In the genomic region with DNA sequence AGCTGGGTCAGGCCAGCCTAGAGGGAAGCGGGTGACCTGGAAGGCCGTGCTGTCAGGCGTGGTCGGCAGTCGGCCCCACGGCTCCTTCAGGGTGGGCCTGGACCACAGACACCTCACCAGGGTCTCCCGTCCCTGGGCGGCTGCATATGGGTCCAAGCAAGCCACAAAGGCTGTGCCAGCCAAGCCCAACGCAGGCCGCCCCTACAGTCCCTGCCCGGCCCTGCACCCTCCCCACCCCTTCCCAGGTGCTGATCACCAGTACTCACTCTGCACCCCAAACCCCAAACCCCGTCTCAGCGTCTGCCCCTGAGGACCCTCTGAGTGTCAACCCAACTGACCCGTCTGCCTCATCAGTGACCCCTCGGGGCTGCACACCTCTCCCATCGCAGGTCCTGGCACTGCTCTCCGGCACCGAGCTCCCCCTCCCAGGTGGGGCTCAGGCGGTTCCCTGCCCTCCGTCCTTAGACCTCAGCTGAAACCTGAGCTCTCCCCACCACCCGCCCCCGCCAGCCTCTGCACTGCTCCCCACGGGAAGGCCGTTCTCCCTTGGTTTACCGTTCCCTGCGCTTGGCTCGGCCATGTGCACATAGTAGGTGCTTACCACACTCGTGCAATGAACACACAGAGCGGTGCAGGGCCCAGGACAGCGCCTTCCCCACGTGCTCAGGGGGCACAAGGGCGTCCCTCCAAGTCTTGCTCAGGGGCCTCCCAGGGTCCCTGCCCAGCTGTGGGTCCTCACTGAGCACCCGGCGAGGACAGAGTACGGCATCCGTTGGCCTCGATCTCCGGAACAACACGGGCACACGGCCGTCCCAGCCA, we compare ENCODE assay signal across 1 cellular context.
TF ChIP-seq lines count a peak whose summit lies in the region.

No MANE protein-coding gene starts in this region.

TF ChIP-seq in K562, 482 proteins besides CTCF, POLR2A, EP300 and RAD21 (continues in another document):
- TF ChIP-seq ZNF12 (CRISPR knock-in tag; IDR thresholded peaks at IDR 0.05) (0 out of 2 replicates have a peak, but pooled peaks have one; percentile 11), ZNF76 (CRISPR knock-in tag; IDR thresholded peaks at IDR 0.05; ENCODE audit: borderline replicate concordance) (no peak), BRF1 (IDR thresholded peaks at IDR 0.05; ENCODE audit: borderline replicate concordance, extremely low read depth, insufficient read length) (no peak), ZNF830 (CRISPR knock-in tag; IDR thresholded peaks at IDR 0.05) (no peak), NUFIP1 (IDR thresholded peaks at IDR 0.05; ENCODE audit: partially characterized antibody) (no peak), NR2F6 (CRISPR knock-in tag; IDR thresholded peaks at IDR 0.05) (no peak), ZNF274 (IDR thresholded peaks at IDR 0.05; ENCODE audit: borderline replicate concordance, low read depth, low read length) (no peak), CBFA2T3 (IDR thresholded peaks at IDR 0.05) (no peak), PHF21A (IDR thresholded peaks at IDR 0.05; ENCODE audit: borderline replicate concordance, low read depth) (no peak), ERF (CRISPR knock-in tag; IDR thresholded peaks at IDR 0.05) (no peak), SMARCB1 (IDR thresholded peaks at IDR 0.05; ENCODE audit: insufficient read length, low read depth) (no peak), ZNF121 (CRISPR knock-in tag; conservative IDR thresholded peaks at IDR 0.05) (no peak), FUS (optimal IDR thresholded peaks at IDR 0.05; ENCODE audit: low read depth, low read length) (no peak), PURB (CRISPR knock-in tag; IDR thresholded peaks at IDR 0.05; ENCODE audit: low read depth) (no peak), NFXL1 (CRISPR knock-in tag; IDR thresholded peaks at IDR 0.05) (no peak), HDGF (IDR thresholded peaks at IDR 0.05) (no peak), ZKSCAN8 (CRISPR knock-in tag; IDR thresholded peaks at IDR 0.05) (no peak), SREBF2 (CRISPR knock-in tag; IDR thresholded peaks at IDR 0.05) (no peak), ATF1 (CRISPR knock-in tag; IDR thresholded peaks at IDR 0.05) (no peak), ATF1 (tag; IDR thresholded peaks at IDR 0.05) (no peak), CREBBP (IDR thresholded peaks at IDR 0.05; ENCODE audit: low read depth, low read length) (no peak), XRCC5 (IDR thresholded peaks at IDR 0.05; ENCODE audit: low read depth, low read length) (no peak), SMC3 (conservative IDR thresholded peaks at IDR 0.05; ENCODE audit: insufficient read depth, low read depth, low read length) (no peak), CHD1 (IDR thresholded peaks at IDR 0.05; ENCODE audit: low read length) (peak; percentile 24), BCL6 (CRISPR knock-in tag; IDR thresholded peaks at IDR 0.05) (no peak), STAT5B (CRISPR knock-in tag; IDR thresholded peaks at IDR 0.05) (no peak)
- TF ChIP-seq, protein P1, sequence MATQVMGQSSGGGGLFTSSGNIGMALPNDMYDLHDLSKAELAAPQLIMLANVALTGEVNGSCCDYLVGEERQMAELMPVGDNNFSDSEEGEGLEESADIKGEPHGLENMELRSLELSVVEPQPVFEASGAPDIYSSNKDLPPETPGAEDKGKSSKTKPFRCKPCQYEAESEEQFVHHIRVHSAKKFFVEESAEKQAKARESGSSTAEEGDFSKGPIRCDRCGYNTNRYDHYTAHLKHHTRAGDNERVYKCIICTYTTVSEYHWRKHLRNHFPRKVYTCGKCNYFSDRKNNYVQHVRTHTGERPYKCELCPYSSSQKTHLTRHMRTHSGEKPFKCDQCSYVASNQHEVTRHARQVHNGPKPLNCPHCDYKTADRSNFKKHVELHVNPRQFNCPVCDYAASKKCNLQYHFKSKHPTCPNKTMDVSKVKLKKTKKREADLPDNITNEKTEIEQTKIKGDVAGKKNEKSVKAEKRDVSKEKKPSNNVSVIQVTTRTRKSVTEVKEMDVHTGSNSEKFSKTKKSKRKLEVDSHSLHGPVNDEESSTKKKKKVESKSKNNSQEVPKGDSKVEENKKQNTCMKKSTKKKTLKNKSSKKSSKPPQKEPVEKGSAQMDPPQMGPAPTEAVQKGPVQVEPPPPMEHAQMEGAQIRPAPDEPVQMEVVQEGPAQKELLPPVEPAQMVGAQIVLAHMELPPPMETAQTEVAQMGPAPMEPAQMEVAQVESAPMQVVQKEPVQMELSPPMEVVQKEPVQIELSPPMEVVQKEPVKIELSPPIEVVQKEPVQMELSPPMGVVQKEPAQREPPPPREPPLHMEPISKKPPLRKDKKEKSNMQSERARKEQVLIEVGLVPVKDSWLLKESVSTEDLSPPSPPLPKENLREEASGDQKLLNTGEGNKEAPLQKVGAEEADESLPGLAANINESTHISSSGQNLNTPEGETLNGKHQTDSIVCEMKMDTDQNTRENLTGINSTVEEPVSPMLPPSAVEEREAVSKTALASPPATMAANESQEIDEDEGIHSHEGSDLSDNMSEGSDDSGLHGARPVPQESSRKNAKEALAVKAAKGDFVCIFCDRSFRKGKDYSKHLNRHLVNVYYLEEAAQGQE (CRISPR knock-in tag; IDR thresholded peaks at IDR 0.05; ENCODE audit: low read depth), result no peak
- TF ChIP-seq, protein P2, sequence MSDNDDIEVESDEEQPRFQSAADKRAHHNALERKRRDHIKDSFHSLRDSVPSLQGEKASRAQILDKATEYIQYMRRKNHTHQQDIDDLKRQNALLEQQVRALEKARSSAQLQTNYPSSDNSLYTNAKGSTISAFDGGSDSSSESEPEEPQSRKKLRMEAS (CRISPR knock-in tag; IDR thresholded peaks at IDR 0.05), result peak; percentile 27; the same call in 1 of the 2 replicates
- TF ChIP-seq, protein P3, sequence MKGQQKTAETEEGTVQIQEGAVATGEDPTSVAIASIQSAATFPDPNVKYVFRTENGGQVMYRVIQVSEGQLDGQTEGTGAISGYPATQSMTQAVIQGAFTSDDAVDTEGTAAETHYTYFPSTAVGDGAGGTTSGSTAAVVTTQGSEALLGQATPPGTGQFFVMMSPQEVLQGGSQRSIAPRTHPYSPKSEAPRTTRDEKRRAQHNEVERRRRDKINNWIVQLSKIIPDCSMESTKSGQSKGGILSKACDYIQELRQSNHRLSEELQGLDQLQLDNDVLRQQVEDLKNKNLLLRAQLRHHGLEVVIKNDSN (CRISPR knock-in tag; IDR thresholded peaks at IDR 0.05), result no peak
- TF ChIP-seq, protein P4, sequence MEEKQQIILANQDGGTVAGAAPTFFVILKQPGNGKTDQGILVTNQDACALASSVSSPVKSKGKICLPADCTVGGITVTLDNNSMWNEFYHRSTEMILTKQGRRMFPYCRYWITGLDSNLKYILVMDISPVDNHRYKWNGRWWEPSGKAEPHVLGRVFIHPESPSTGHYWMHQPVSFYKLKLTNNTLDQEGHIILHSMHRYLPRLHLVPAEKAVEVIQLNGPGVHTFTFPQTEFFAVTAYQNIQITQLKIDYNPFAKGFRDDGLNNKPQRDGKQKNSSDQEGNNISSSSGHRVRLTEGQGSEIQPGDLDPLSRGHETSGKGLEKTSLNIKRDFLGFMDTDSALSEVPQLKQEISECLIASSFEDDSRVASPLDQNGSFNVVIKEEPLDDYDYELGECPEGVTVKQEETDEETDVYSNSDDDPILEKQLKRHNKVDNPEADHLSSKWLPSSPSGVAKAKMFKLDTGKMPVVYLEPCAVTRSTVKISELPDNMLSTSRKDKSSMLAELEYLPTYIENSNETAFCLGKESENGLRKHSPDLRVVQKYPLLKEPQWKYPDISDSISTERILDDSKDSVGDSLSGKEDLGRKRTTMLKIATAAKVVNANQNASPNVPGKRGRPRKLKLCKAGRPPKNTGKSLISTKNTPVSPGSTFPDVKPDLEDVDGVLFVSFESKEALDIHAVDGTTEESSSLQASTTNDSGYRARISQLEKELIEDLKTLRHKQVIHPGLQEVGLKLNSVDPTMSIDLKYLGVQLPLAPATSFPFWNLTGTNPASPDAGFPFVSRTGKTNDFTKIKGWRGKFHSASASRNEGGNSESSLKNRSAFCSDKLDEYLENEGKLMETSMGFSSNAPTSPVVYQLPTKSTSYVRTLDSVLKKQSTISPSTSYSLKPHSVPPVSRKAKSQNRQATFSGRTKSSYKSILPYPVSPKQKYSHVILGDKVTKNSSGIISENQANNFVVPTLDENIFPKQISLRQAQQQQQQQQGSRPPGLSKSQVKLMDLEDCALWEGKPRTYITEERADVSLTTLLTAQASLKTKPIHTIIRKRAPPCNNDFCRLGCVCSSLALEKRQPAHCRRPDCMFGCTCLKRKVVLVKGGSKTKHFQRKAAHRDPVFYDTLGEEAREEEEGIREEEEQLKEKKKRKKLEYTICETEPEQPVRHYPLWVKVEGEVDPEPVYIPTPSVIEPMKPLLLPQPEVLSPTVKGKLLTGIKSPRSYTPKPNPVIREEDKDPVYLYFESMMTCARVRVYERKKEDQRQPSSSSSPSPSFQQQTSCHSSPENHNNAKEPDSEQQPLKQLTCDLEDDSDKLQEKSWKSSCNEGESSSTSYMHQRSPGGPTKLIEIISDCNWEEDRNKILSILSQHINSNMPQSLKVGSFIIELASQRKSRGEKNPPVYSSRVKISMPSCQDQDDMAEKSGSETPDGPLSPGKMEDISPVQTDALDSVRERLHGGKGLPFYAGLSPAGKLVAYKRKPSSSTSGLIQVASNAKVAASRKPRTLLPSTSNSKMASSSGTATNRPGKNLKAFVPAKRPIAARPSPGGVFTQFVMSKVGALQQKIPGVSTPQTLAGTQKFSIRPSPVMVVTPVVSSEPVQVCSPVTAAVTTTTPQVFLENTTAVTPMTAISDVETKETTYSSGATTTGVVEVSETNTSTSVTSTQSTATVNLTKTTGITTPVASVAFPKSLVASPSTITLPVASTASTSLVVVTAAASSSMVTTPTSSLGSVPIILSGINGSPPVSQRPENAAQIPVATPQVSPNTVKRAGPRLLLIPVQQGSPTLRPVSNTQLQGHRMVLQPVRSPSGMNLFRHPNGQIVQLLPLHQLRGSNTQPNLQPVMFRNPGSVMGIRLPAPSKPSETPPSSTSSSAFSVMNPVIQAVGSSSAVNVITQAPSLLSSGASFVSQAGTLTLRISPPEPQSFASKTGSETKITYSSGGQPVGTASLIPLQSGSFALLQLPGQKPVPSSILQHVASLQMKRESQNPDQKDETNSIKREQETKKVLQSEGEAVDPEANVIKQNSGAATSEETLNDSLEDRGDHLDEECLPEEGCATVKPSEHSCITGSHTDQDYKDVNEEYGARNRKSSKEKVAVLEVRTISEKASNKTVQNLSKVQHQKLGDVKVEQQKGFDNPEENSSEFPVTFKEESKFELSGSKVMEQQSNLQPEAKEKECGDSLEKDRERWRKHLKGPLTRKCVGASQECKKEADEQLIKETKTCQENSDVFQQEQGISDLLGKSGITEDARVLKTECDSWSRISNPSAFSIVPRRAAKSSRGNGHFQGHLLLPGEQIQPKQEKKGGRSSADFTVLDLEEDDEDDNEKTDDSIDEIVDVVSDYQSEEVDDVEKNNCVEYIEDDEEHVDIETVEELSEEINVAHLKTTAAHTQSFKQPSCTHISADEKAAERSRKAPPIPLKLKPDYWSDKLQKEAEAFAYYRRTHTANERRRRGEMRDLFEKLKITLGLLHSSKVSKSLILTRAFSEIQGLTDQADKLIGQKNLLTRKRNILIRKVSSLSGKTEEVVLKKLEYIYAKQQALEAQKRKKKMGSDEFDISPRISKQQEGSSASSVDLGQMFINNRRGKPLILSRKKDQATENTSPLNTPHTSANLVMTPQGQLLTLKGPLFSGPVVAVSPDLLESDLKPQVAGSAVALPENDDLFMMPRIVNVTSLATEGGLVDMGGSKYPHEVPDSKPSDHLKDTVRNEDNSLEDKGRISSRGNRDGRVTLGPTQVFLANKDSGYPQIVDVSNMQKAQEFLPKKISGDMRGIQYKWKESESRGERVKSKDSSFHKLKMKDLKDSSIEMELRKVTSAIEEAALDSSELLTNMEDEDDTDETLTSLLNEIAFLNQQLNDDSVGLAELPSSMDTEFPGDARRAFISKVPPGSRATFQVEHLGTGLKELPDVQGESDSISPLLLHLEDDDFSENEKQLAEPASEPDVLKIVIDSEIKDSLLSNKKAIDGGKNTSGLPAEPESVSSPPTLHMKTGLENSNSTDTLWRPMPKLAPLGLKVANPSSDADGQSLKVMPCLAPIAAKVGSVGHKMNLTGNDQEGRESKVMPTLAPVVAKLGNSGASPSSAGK (IDR thresholded peaks at IDR 0.05), result peak; percentile 35; the same call in 1 of the 2 replicates
- TF ChIP-seq, protein P5, sequence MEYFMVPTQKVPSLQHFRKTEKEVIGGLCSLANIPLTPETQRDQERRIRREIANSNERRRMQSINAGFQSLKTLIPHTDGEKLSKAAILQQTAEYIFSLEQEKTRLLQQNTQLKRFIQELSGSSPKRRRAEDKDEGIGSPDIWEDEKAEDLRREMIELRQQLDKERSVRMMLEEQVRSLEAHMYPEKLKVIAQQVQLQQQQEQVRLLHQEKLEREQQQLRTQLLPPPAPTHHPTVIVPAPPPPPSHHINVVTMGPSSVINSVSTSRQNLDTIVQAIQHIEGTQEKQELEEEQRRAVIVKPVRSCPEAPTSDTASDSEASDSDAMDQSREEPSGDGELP (CRISPR knock-in tag; IDR thresholded peaks at IDR 0.05; ENCODE audit: borderline replicate concordance), result no peak
- TF ChIP-seq, protein P6, sequence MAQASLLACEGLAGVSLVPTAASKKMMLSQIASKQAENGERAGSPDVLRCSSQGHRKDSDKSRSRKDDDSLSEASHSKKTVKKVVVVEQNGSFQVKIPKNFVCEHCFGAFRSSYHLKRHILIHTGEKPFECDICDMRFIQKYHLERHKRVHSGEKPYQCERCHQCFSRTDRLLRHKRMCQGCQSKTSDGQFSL (CRISPR knock-in tag; IDR thresholded peaks at IDR 0.05), result 0 out of 2 replicates have a peak, but pooled peaks have one; percentile 27
- TF ChIP-seq, protein P6 (tag; IDR thresholded peaks at IDR 0.05), result no peak
- TF ChIP-seq, protein P7, sequence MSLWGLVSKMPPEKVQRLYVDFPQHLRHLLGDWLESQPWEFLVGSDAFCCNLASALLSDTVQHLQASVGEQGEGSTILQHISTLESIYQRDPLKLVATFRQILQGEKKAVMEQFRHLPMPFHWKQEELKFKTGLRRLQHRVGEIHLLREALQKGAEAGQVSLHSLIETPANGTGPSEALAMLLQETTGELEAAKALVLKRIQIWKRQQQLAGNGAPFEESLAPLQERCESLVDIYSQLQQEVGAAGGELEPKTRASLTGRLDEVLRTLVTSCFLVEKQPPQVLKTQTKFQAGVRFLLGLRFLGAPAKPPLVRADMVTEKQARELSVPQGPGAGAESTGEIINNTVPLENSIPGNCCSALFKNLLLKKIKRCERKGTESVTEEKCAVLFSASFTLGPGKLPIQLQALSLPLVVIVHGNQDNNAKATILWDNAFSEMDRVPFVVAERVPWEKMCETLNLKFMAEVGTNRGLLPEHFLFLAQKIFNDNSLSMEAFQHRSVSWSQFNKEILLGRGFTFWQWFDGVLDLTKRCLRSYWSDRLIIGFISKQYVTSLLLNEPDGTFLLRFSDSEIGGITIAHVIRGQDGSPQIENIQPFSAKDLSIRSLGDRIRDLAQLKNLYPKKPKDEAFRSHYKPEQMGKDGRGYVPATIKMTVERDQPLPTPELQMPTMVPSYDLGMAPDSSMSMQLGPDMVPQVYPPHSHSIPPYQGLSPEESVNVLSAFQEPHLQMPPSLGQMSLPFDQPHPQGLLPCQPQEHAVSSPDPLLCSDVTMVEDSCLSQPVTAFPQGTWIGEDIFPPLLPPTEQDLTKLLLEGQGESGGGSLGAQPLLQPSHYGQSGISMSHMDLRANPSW (CRISPR knock-in tag; IDR thresholded peaks at IDR 0.05), result no peak
- TF ChIP-seq, protein P8, sequence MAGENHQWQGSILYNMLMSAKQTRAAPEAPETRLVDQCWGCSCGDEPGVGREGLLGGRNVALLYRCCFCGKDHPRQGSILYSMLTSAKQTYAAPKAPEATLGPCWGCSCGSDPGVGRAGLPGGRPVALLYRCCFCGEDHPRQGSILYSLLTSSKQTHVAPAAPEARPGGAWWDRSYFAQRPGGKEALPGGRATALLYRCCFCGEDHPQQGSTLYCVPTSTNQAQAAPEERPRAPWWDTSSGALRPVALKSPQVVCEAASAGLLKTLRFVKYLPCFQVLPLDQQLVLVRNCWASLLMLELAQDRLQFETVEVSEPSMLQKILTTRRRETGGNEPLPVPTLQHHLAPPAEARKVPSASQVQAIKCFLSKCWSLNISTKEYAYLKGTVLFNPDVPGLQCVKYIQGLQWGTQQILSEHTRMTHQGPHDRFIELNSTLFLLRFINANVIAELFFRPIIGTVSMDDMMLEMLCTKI (IDR thresholded peaks at IDR 0.05; ENCODE audit: partially characterized antibody), result no peak
